Comparison of ENCODE assay signal across 6 cellular contexts in the genomic region with DNA sequence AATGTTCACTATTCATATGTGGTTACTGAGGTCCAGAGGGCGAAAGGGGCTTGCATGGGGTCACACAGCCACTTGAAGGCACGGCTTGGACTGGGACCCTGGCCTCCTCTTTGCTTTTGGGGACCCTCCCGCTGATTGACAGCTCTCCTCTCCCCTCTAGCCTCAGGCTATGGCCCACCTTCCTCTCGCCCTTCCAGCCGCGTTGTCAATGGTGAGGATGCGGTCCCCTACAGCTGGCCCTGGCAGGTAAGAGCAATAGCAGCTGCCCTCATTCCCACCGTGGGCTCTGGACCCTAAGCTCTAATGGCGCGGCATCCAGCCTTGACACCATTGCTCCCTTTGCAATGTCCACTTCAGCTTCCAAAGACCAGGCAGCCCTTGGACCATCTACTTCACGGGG. TPM values are rescaled to one million over a fixed set of nuclear protein-coding genes. Genes with fewer than 3 reads are reported as not detected.
"Had no signal": no experiment of that assay in that cellular context is flagged by ENCODE, and none has a peak within 500 bp of the region (broad histone marks: within the 10 kb centered on the region; RNA-seq: fewer than 3 reads in every experiment).

No MANE protein-coding gene starts in this region.

RNA-seq across cellular contexts. Expression of a gene that starts 1.4 kb away (rescaled TPM):
- total RNA-seq: M059J, PC-3, Peyer's patch, Right ventricle myocardium superior, SJSA1 had no signal
- polyA plus RNA-seq: SK-N-SH had no signal

RNA-seq across cellular contexts. Expression of a gene that starts 23.2 kb away (rescaled TPM):
- total RNA-seq: M059J, PC-3, Peyer's patch, Right ventricle myocardium superior, SJSA1 had no signal
- polyA plus RNA-seq: SK-N-SH had no signal
